ENCODE assay signal across 12 cellular contexts in the genomic region with DNA sequence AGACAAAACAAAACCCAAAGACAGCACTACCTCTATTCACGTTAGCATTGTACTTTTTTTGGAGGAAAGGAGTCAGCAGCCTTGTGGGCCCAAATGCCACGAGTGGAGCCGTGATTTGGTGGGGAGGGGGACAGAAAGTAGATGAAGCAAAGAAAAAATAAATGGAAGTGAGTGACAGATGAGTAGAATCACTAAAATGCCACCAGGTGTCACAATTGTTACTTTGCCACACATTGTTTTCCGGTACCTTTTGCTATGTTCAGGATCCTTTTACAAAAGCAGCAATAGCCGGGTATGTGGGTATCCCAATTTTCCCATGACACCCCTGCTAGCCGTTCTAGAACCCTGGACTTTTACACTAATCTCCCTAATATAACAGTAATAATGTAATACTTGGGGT.
A peak's percentile ranks its signal among the peaks of the same experiment; 100 is the strongest.
DNase-seq lines count a peak whose midpoint lies in the region; ATAC-seq and TF ChIP-seq lines count a peak whose summit lies in the region.
"Had no signal": no experiment of that assay in that cellular context is flagged by ENCODE, and none has a peak within 500 bp of the region (broad histone marks: within the 10 kb centered on the region; RNA-seq: fewer than 3 reads in every experiment).

No MANE protein-coding gene starts in this region.

- H3K4me1 Mint-ChIP-seq in naive thymus-derived CD8-positive, alpha-beta T cell: peaks cover 32 to 75% (median 66%) of the 10 kb centered on the region in 4 donors

- intact Hi-C loops in esophagus muscularis mucosa (cut with DNase I): loop anchor here (5.0 kb wide), 1 partner anchor 144 kb away; no protein-coding TSS in a partner anchor
- intact Hi-C loops in uterus (cut with DNase I; ENCODE audit: low total_unique reads): loop anchor here (10.0 kb wide), 1 partner anchor 58 kb away; no protein-coding TSS in a partner anchor

- POLR2A ChIA-PET in naive thymus-derived CD8-positive, alpha-beta T cell (lab: Charles Lee): interaction anchor here (0.7 to 4.3 kb wide), 6 partner anchors 8 to 819 kb away, joined by 3 to 30 read pairs (median 4); no protein-coding TSS in a partner anchor

- no peaks in the 10 kb centered on the region for H3K9me3 Mint-ChIP-seq in naive thymus-derived CD8-positive, alpha-beta T cell
- H3K9me3 Mint-ChIP-seq: activated naive CD4-positive, alpha-beta T cell treated with anti-CD3 and anti-CD28 coated beads, Interleukin-2, amount 10 ng/mL, durations not matched to agents 7 days and 5 days; T-helper 1 cell treated with Interleukin-12 subunit alpha and Interleukin-12 subunit beta and Interleukin-4 antibody, amounts not matched to agents 30 μg/mL and 1 μg/mL, for 36 hours had no signal

- H3K4me3 Mint-ChIP-seq in naive thymus-derived CD8-positive, alpha-beta T cell: peak overlapping the region in 8 of 10 donors; percentile 3 to 48 (median 28)
- H3K4me3 Mint-ChIP-seq: activated naive CD4-positive, alpha-beta T cell treated with anti-CD3 and anti-CD28 coated beads, Interleukin-2, amount 10 ng/mL, durations not matched to agents 7 days and 5 days; T-helper 1 cell treated with Interleukin-12 subunit alpha and Interleukin-12 subunit beta and Interleukin-4 antibody, amounts not matched to agents 30 μg/mL and 1 μg/mL, for 36 hours had no signal

- TF ChIP-seq CTCF in GM20000 (IDR thresholded peaks at IDR 0.05; ENCODE audit: extremely low read depth, missing control alignments) (no peak), esophagus muscularis mucosa (IDR thresholded peaks at IDR 0.05) (no peak), uterus (IDR thresholded peaks at IDR 0.05) (no peak)

- DNase-seq in DMS153 treated with DMSO at 0.1 percent for 48 hours (lab: John Stamatoyannopoulos, UW; ENCODE audit: unreplicated experiment): peak; percentile 16
- DNase-seq in DMS153 (lab: John Stamatoyannopoulos, UW): no peak
- DNase-seq in GM20000 (ENCODE audit: low spot score): peak; percentile 35
- DNase-seq in SK-N-MC (ENCODE audit: low read depth, low spot score): no peak
- peak in 1 of 10 donors; percentile 25 for DNase-seq in naive thymus-derived CD8-positive, alpha-beta T cell
- DNase-seq in islet precursor cell: no peak
- no peak for DNase-seq in esophagus muscularis mucosa (ENCODE audit: extremely low spot score)
- no peak for DNase-seq in uterus
- DNase-seq: activated naive CD4-positive, alpha-beta T cell treated with anti-CD3 and anti-CD28 coated beads, Interleukin-2, amount 10 ng/mL, durations not matched to agents 7 days and 5 days; kidney; testis had no signal

- H3K36me3 ChIP-seq in SK-N-MC (ENCODE audit: insufficient read depth, low read length) (peaks cover 9% of the 10 kb centered on the region), esophagus muscularis mucosa (peaks cover 5 to 9% (median 7%) of the 10 kb centered on the region in 4 donors), uterus (no peaks in the 10 kb centered on the region)

- H3K27me3 ChIP-seq in esophagus muscularis mucosa (no peaks in the 10 kb centered on the region), uterus (no peaks in the 10 kb centered on the region)
- H3K27me3 ChIP-seq: testis had no signal

- ATAC-seq in naive thymus-derived CD8-positive, alpha-beta T cell: no peak

- H3K4me1 ChIP-seq in esophagus muscularis mucosa: peaks cover 27 to 80% (median 75%) of the 10 kb centered on the region in 4 donors
- peaks cover 0 to 6% of the 10 kb centered on the region in 2 donors for H3K4me1 ChIP-seq in uterus
- H3K4me1 ChIP-seq: testis had no signal

- WGBS in esophagus muscularis mucosa: 70% methylated on average over 6 of the region's 6 CpGs

- no peak for TF ChIP-seq POLR2A in esophagus muscularis mucosa (IDR thresholded peaks at IDR 0.05; ENCODE audit: low read depth)
- no peak for TF ChIP-seq POLR2A in uterus (IDR thresholded peaks at IDR 0.05)

- H3K4me3 ChIP-seq in SK-N-MC: peak overlapping the region; percentile 47
- no peak overlapping the region for H3K4me3 ChIP-seq in esophagus muscularis mucosa
- H3K4me3 ChIP-seq in uterus: no peak overlapping the region
- H3K4me3 ChIP-seq: testis had no signal

- no peaks in the 10 kb centered on the region for H3K27me3 Mint-ChIP-seq in naive thymus-derived CD8-positive, alpha-beta T cell

- H3K9me3 ChIP-seq in SK-N-MC (ENCODE audit: low read depth, low read length) (no peaks in the 10 kb centered on the region), esophagus muscularis mucosa (no peaks in the 10 kb centered on the region), uterus (no peaks in the 10 kb centered on the region)
- H3K9me3 ChIP-seq: testis had no signal

- H3K9ac ChIP-seq in SK-N-MC (ENCODE audit: insufficient read length): no peak overlapping the region

- peak overlapping the region; percentile 35 to 83 (median 66) for H3K27ac Mint-ChIP-seq in naive thymus-derived CD8-positive, alpha-beta T cell
- H3K27ac Mint-ChIP-seq: activated naive CD4-positive, alpha-beta T cell treated with anti-CD3 and anti-CD28 coated beads, Interleukin-2, amount 10 ng/mL, durations not matched to agents 7 days and 5 days; T-helper 1 cell treated with Interleukin-12 subunit alpha and Interleukin-12 subunit beta and Interleukin-4 antibody, amounts not matched to agents 30 μg/mL and 1 μg/mL, for 36 hours had no signal

- TF ChIP-seq EP300 in esophagus muscularis mucosa (IDR thresholded peaks at IDR 0.05): no peak

- H3K27ac ChIP-seq in SK-N-MC: peak overlapping the region; percentile 42
- peak overlapping the region in 2 of 4 donors; percentile 11 to 13 for H3K27ac ChIP-seq in esophagus muscularis mucosa (replicated peaks in 1 of 4)
- H3K27ac ChIP-seq in uterus: peak overlapping the region in 1 of 2 donors; percentile 42
- H3K27ac ChIP-seq: testis had no signal

- H3K36me3 Mint-ChIP-seq in naive thymus-derived CD8-positive, alpha-beta T cell: peaks cover 0 to 23% (median 5%) of the 10 kb centered on the region in 3 donors

Comparison
In these comparisons a context has a peak if more than half of its experiments do, and no peak if none do; other contexts are left out.
1. DNase-seq: peak in DMS153 treated with DMSO at 0.1 percent for 48 hours (single experiment) and GM20000 (single experiment); none in DMS153 (single experiment), SK-N-MC (single experiment), islet precursor cell (single experiment), esophagus muscularis mucosa (single experiment) and uterus (0 of 2).